In genomic region chr10:96038476-96039387, GRCh38 we compare ENCODE assay signal across 26 cellular contexts. TPM values are rescaled to one million over a fixed set of nuclear protein-coding genes. Genes with fewer than 3 reads are reported as not detected.
DNase-seq lines count a peak whose midpoint lies in the region; FAIRE-seq and TF ChIP-seq lines count a peak whose summit lies in the region.
"Had no signal": no experiment of that assay in that cellular context is flagged by ENCODE, and none has a peak within 500 bp of the region (broad histone marks: within the 10 kb centered on the region; RNA-seq: fewer than 3 reads in every experiment).

No MANE protein-coding gene starts in this region.

- TF ChIP-seq POLR2A in vagina (IDR thresholded peaks at IDR 0.05): no peak

- FAIRE-seq in bronchial epithelial cell (lab: Jason Lieb, UNC): peak; percentile 18
- FAIRE-seq: A204.1, astrocyte, HepG2, kidney had no signal

- H3K36me3 ChIP-seq in bronchial epithelial cell (ENCODE audit: control insufficient read depth, insufficient read depth, low read length) (no peaks in the 10 kb centered on the region), vagina (no peaks in the 10 kb centered on the region)
- H3K36me3 ChIP-seq: right atrium auricular region had no signal

- intact Hi-C loops in vagina (cut with DNase I): no loop called here

- no peak overlapping the region for H3K4me3 ChIP-seq in bronchial epithelial cell (ENCODE audit: low read depth, low read length)
- H3K4me3 ChIP-seq in vagina: no peak overlapping the region
- H3K4me3 ChIP-seq: GM23248, right atrium auricular region had no signal

- no peaks in the 10 kb centered on the region for H3K9me3 ChIP-seq in vagina
- H3K9me3 ChIP-seq: right atrium auricular region, SK-N-SH had no signal

- H3K4me1 ChIP-seq in vagina: peaks cover 6% of the 10 kb centered on the region

- DNase-seq in NCI-H2107 treated with DMSO at 0.1 percent for 48 hours (lab: John Stamatoyannopoulos, UW; ENCODE audit: unreplicated experiment) (peak; percentile 86), NCI-H2107 (lab: John Stamatoyannopoulos, UW) (no peak), LHCN-M2 (ENCODE audit: low read depth) (peak; percentile 4), bronchial epithelial cell (ENCODE audit: low read depth) (peak; percentile 39), myocyte (ENCODE audit: low read depth) (peak; percentile 53), GM19240 (ENCODE audit: insufficient read length, low spot score) (no peak), occipital lobe (lab: John Stamatoyannopoulos, UW) (no peak), vagina (ENCODE audit: extremely low spot score in 2 of 2) (no peak)
- DNase-seq: activated CD4-positive, alpha-beta T cell treated with anti-CD3 and anti-CD28 coated beads, Interleukin-2, amount 50 U/mL, for 1 hour; activated CD8-positive, alpha-beta memory T cell treated with anti-CD3 and anti-CD28 coated beads, Interleukin-2, amount 50 U/mL, for 4 hours; activated naive CD8-positive, alpha-beta T cell treated with anti-CD3 and anti-CD28 coated beads for 36 hours; cerebellar nuclear complex; DMS79 treated with DMSO at 0.1 percent for 48 hours; effector memory CD8-positive, alpha-beta T cell; GM23248; kidney; NCI-H1092 treated with DMSO at 0.1 percent for 48 hours; NCI-H2227 treated with DMSO at 0.1 percent for 48 hours; RPMI8226; SK-N-SH; trophoblast cell; WERI-Rb-1 had no signal

- H3K27me3 ChIP-seq in bronchial epithelial cell (ENCODE audit: control insufficient read depth, insufficient read depth, low read length) (no peaks in the 10 kb centered on the region), vagina (no peaks in the 10 kb centered on the region)
- H3K27me3 ChIP-seq: right atrium auricular region had no signal

- no peak for TF ChIP-seq CTCF in bronchial epithelial cell (IDR thresholded peaks at IDR 0.05; ENCODE audit: insufficient read depth, low read length, severe bottlenecking)
- TF ChIP-seq CTCF in vagina (IDR thresholded peaks at IDR 0.05): no peak

- H3K27ac ChIP-seq in vagina: no peak overlapping the region
- H3K27ac ChIP-seq: GM23248, right atrium auricular region, WERI-Rb-1 had no signal

RNA-seq across cellular contexts. Expression of gene CCNJ, which starts 4.7 kb away (rescaled TPM):
- total RNA-seq in LHCN-M2 (2014; rRNA removed) (2.1 and 5.0 TPM in 2 replicates), bronchial epithelial cell (10.1 and 10.5 TPM in 2 replicates), myocyte (6.3 and 8.2 TPM in 2 replicates), occipital lobe (19.0 TPM), vagina (6.9 TPM)
- polyA plus RNA-seq in LHCN-M2 (2012): 1.6 TPM
- polyA plus RNA-seq in myocyte (2012): 2.8 TPM

Comparison
In these comparisons a context has a peak if more than half of its experiments do, and no peak if none do; other contexts are left out.
1. DNase-seq: peak in NCI-H2107 treated with DMSO at 0.1 percent for 48 hours (single experiment), LHCN-M2 (single experiment), bronchial epithelial cell (single experiment) and myocyte (single experiment); none in NCI-H2107 (single experiment), GM19240 (single experiment), occipital lobe (single experiment) and vagina (0 of 2).